Comparison of ENCODE assay signal across 30 cellular contexts in the genomic region with DNA sequence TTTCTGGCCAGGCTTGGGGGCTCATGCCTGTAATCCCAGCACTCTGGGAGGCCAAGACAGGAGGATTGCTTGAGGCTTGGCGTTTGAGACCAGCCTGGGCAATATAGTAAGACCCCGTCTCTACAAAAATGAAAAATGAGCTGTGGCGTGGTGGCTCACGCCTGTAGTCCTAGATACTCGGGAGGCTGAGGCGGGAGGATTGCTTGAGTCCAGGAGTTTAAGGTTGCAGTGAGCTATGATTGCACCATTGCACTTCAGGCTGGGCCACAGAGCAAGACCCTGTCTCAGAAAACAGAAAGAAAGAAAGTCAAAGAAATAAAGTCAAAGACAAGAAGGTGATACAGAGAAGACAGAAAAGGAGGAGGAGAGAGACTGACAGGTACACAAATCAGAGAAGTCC. TPM values are rescaled to one million over a fixed set of nuclear protein-coding genes. Genes with fewer than 3 reads are reported as not detected.
"Had no signal": no experiment of that assay in that cellular context is flagged by ENCODE, and none has a peak within 500 bp of the region (broad histone marks: within the 10 kb centered on the region; RNA-seq: fewer than 3 reads in every experiment).

No MANE protein-coding gene starts in this region.

- H3K27me3 ChIP-seq: ovary had no signal

- H3K79me2 ChIP-seq: hepatocyte had no signal

- H3K4me3 ChIP-seq: dorsolateral prefrontal cortex, esophagus muscularis mucosa, gastroesophageal sphincter, heart left ventricle, hepatocyte, lung, ovary, psoas muscle, sigmoid colon, stomach, thyroid gland had no signal

- DNase-seq: effector CD8-positive, alpha-beta T cell; endodermal cell; foreskin keratinocyte; heart left ventricle; kidney; natural killer cell; occipital lobe; ovary; posterior cingulate gyrus; sigmoid colon; stimulated activated CD4-positive, alpha-beta T cell treated with anti-CD3 and anti-CD28 coated beads, Interleukin-2, amount 100 ng/mL, for 24 hours; stimulated activated CD4-positive, alpha-beta T cell treated with anti-CD3 and anti-CD28 coated beads, Interleukin-4, amount 100 ng/mL, for 24 hours; stimulated activated naive CD4-positive, alpha-beta T cell treated with Interleukin-2 at 50 U/mL for 16 hours; stomach; trophoblast cell had no signal

- H3K36me3 Mint-ChIP-seq: natural killer cell; stimulated activated effector memory CD8-positive, alpha-beta T cell treated with anti-CD3 and anti-CD28 coated beads, Interleukin-12 subunit alpha, Interleukin-12 subunit beta, amount 100 ng/mL, for 72 hours had no signal

- H3K4me2 ChIP-seq: hepatocyte had no signal

- H3K9me3 Mint-ChIP-seq: endodermal cell; natural killer cell; stimulated activated effector memory CD8-positive, alpha-beta T cell treated with anti-CD3 and anti-CD28 coated beads, Interleukin-12 subunit alpha, Interleukin-12 subunit beta, amount 100 ng/mL, for 72 hours had no signal

- H3K36me3 ChIP-seq: esophagus muscularis mucosa, gastroesophageal sphincter, heart left ventricle, ovary, sigmoid colon, stomach, thyroid gland had no signal

- H3K4me1 Mint-ChIP-seq: endodermal cell, memory B cell had no signal

- H3K4me1 ChIP-seq: foreskin keratinocyte had no signal

- H3K4me3 Mint-ChIP-seq: endodermal cell; memory B cell; natural killer cell; stimulated activated effector memory CD8-positive, alpha-beta T cell treated with anti-CD3 and anti-CD28 coated beads, Interleukin-12 subunit alpha, Interleukin-12 subunit beta, amount 100 ng/mL, for 72 hours had no signal

- H3K27ac Mint-ChIP-seq: endodermal cell; memory B cell; natural killer cell; stimulated activated effector memory CD8-positive, alpha-beta T cell treated with anti-CD3 and anti-CD28 coated beads, Interleukin-12 subunit alpha, Interleukin-12 subunit beta, amount 100 ng/mL, for 72 hours had no signal

- H2AFZ ChIP-seq: hepatocyte had no signal

- H3K27ac ChIP-seq: esophagus muscularis mucosa, foreskin keratinocyte, gastroesophageal sphincter, heart left ventricle, hepatocyte, ovary, sigmoid colon, stomach, thyroid gland had no signal

- H3K9me3 ChIP-seq: esophagus muscularis mucosa, gastroesophageal sphincter, heart left ventricle, ovary, psoas muscle, sigmoid colon, stomach, thyroid gland had no signal

- ATAC-seq: foreskin keratinocyte, gastroesophageal sphincter, left lobe of liver, natural killer cell had no signal

RNA-seq across cellular contexts. Expression of a gene that starts 2.5 kb away (rescaled TPM):
- total RNA-seq: esophagus muscularis mucosa, foreskin keratinocyte, gastroesophageal sphincter, heart left ventricle, kidney, left lobe of liver, liver, mononuclear cell, right cardiac atrium, sigmoid colon, subcutaneous adipose tissue, thyroid gland had no signal

RNA-seq across cellular contexts. Expression of a gene that starts 26.2 kb away (rescaled TPM):
- total RNA-seq: epithelial cell of proximal tubule, foreskin keratinocyte, left lobe of liver, liver, mononuclear cell, thyroid gland had no signal
